ENCODE assay signal across 1 cellular context in genomic region chr12:23887055-23887835, GRCh38.
TF ChIP-seq lines count a peak whose summit lies in the region.

No MANE protein-coding gene starts in this region.

TF ChIP-seq in GM12878, 131 proteins besides CTCF, POLR2A, EP300 and RAD21 (continued from another document):
- TF ChIP-seq, protein P1, sequence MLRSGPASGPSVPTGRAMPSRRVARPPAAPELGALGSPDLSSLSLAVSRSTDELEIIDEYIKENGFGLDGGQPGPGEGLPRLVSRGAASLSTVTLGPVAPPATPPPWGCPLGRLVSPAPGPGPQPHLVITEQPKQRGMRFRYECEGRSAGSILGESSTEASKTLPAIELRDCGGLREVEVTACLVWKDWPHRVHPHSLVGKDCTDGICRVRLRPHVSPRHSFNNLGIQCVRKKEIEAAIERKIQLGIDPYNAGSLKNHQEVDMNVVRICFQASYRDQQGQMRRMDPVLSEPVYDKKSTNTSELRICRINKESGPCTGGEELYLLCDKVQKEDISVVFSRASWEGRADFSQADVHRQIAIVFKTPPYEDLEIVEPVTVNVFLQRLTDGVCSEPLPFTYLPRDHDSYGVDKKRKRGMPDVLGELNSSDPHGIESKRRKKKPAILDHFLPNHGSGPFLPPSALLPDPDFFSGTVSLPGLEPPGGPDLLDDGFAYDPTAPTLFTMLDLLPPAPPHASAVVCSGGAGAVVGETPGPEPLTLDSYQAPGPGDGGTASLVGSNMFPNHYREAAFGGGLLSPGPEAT (IDR thresholded peaks at IDR 0.05; ENCODE audit: low read depth), result no peak
- no peak for TF ChIP-seq EED (IDR thresholded peaks at IDR 0.05; ENCODE audit: low read depth)
- no peak for TF ChIP-seq ELK1 (IDR thresholded peaks at IDR 0.05; ENCODE audit: low read depth, low read length)
- TF ChIP-seq ZNF207 (IDR thresholded peaks at IDR 0.05; ENCODE audit: borderline replicate concordance), result no peak
- no peak for TF ChIP-seq CEBPB (IDR thresholded peaks at IDR 0.05; ENCODE audit: borderline replicate concordance in 1 of 2, low read depth in 2 of 2, low read length in 2 of 2)
- TF ChIP-seq, protein P2, sequence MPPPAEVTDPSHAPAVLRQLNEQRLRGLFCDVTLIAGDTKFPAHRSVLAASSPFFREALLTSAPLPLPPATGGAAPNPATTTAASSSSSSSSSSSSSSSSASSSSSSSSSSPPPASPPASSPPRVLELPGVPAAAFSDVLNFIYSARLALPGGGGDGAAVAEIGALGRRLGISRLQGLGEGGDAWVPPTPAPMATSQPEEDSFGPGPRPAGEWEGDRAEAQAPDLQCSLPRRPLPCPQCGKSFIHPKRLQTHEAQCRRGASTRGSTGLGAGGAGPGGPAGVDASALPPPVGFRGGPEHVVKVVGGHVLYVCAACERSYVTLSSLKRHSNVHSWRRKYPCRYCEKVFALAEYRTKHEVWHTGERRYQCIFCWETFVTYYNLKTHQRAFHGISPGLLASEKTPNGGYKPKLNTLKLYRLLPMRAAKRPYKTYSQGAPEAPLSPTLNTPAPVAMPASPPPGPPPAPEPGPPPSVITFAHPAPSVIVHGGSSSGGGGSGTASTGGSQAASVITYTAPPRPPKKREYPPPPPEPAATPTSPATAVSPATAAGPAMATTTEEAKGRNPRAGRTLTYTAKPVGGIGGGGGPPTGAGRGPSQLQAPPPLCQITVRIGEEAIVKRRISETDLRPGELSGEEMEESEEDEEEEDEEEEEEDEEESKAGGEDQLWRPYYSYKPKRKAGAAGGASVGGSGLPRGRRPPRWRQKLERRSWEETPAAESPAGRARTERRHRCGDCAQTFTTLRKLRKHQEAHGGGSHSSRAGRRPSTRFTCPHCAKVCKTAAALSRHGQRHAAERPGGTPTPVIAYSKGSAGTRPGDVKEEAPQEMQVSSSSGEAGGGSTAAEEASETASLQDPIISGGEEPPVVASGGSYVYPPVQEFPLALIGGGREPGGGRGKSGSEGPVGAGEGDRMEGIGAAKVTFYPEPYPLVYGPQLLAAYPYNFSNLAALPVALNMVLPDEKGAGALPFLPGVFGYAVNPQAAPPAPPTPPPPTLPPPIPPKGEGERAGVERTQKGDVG (CRISPR knock-in tag; IDR thresholded peaks at IDR 0.05), result no peak
